Comparison of ENCODE assay signal across 10 cellular contexts in the genomic region with DNA sequence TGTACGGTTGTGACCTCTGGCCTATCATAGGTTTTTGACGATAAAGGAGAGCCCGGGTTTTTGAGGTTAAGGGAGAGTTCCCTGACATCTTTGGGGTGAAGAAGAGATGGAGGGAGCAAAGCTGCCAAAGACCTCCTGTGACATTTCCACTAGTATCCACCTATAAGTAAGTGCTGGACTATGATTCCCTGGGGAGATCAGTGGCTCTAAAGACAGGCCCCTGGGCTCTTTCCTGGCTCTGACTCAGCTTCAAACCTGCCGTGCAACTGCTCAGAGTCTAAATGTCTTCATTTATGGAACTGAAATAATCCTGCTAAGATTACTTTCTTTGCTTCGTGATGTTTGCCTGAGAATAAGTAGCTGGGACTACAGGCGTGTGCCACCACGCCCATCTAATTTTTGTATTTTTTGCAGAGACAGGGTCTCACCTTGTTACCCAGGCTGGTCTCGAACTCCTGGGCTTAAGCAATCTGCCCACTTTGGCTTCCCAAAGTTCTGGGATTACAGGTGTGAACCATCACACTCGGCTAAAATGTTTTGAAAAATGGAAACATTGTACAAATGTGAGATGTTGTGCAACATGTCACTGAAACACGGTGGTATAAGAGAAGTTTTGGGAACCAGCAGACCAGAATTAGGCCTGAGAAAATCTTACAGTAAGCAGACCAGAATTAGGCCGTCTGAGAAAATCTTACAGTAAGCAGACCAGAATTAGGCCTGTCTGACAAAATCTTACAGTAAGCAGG. TPM values are rescaled to one million over a fixed set of nuclear protein-coding genes. Genes with fewer than 3 reads are reported as not detected.
DNase-seq lines count a peak whose midpoint lies in the region; ATAC-seq and TF ChIP-seq lines count a peak whose summit lies in the region.
"Had no signal": no experiment of that assay in that cellular context is flagged by ENCODE, and none has a peak within 500 bp of the region (broad histone marks: within the 10 kb centered on the region; RNA-seq: fewer than 3 reads in every experiment).

No MANE protein-coding gene starts in this region.

- no peaks in the 10 kb centered on the region for H3K9me3 ChIP-seq in HUES6 (ENCODE audit: control insufficient read depth, insufficient read depth, low read depth, low read length)
- H3K9me3 ChIP-seq: gastrocnemius medialis had no signal

- H3K9me3 Mint-ChIP-seq in Calu3 (ENCODE audit: low read depth, unreplicated experiment) (no peaks in the 10 kb centered on the region), brain (peaks cover 0 to 4% (median 0%) of the 10 kb centered on the region in 5 experiments), natural killer cell (no peaks in the 10 kb centered on the region)

- no peaks in the 10 kb centered on the region for H3K36me3 ChIP-seq in HUES6 (ENCODE audit: control insufficient read depth, insufficient read depth, low read length)
- H3K36me3 ChIP-seq: gastrocnemius medialis had no signal

- TF ChIP-seq CTCF in Calu3 (IDR thresholded peaks at IDR 0.05; ENCODE audit: unreplicated experiment) (no peak), brain (conservative IDR thresholded peaks at IDR 0.05) (no peak), natural killer cell (IDR thresholded peaks at IDR 0.05) (no peak)

- no peak overlapping the region for H3K9ac ChIP-seq in HUES6 (ENCODE audit: low read length)

- BruUV-seq in Calu3 (replicated peaks; lab: Mats Ljungman, UMichigan), result no TSS peak

- peaks cover 20% of the 10 kb centered on the region for H3K27me3 ChIP-seq in HUES6 (ENCODE audit: control insufficient read depth, insufficient read depth, low read length)

- H3K36me3 Mint-ChIP-seq in Calu3 (ENCODE audit: insufficient read depth, unreplicated experiment), result peaks cover 33% of the 10 kb centered on the region
- H3K36me3 Mint-ChIP-seq in brain, result no peaks in the 10 kb centered on the region
- H3K36me3 Mint-ChIP-seq in natural killer cell, result no peaks in the 10 kb centered on the region

- H3K27ac Mint-ChIP-seq in Calu3 (ENCODE audit: unreplicated experiment) (peak overlapping the region; percentile 95), brain (peak overlapping the region in 3 of 5 experiments; percentile 37 to 86 (median 59)), natural killer cell (peak overlapping the region; percentile 92)

- intact Hi-C loops in Calu3 (cut with micrococcal nuclease; ENCODE audit: unreplicated experiment) (loop anchor here (5.0 kb wide), 1 partner anchor 53 kb away; no protein-coding TSS in a partner anchor), natural killer cell (cut with micrococcal nuclease) (loop anchor here (2.0 kb wide), 1 partner anchor 30 kb away; no protein-coding TSS in a partner anchor)

- CTCF ChIA-PET in Calu3 (lab: Charles Lee), result no interaction called here

- peaks cover 23% of the 10 kb centered on the region for H3K4me1 ChIP-seq in HUES6 (ENCODE audit: control insufficient read depth, insufficient read depth, low read length)
- H3K4me1 ChIP-seq: gastrocnemius medialis had no signal

- H3K4me3 ChIP-seq in HUES6 (ENCODE audit: low read depth, low read length), result peak overlapping the region; percentile 73

- H3K27me3 Mint-ChIP-seq in Calu3 (ENCODE audit: unreplicated experiment) (no peaks in the 10 kb centered on the region), brain (peaks cover 6% of the 10 kb centered on the region), natural killer cell (ENCODE audit: low read depth in 2 of 2) (no peaks in the 10 kb centered on the region)

- no peak for ATAC-seq in natural killer cell

- H3K27ac ChIP-seq in HUES6 (ENCODE audit: low read depth, low read length), result no peak overlapping the region; the same call in 1 of the 2 replicates

- DNase-seq in Calu3 (no peak), natural killer cell (no peak), NCI-H510A (lab: John Stamatoyannopoulos, UW) (no peak), SHP77 (lab: John Stamatoyannopoulos, UW) (no peak), anterior cingulate cortex (lab: John Stamatoyannopoulos, UW) (no peak), cerebellar nuclear complex (lab: John Stamatoyannopoulos, UW) (no peak)
- DNase-seq: activated gamma-delta T cell had no signal

- H3K4me1 Mint-ChIP-seq in Calu3 (ENCODE audit: low read depth, unreplicated experiment) (peaks cover 36% of the 10 kb centered on the region), brain (peaks cover 33% of the 10 kb centered on the region), natural killer cell (peaks cover 26 to 31% of the 10 kb centered on the region in 2 donors)

- peak overlapping the region; percentile 100 for H3K4me3 Mint-ChIP-seq in Calu3 (ENCODE audit: low read depth, unreplicated experiment)
- H3K4me3 Mint-ChIP-seq in brain, result peak overlapping the region; percentile 32 to 88 (median 83)
- H3K4me3 Mint-ChIP-seq in natural killer cell, result peak overlapping the region; percentile 90

RNA-seq across cellular contexts. Expression of a gene that starts 1.2 kb away (rescaled TPM):
- 16.1 and 16.3 TPM in 2 replicates for total RNA-seq in Calu3 (2022)
- 63.5 TPM for polyA plus RNA-seq in brain (ENCODE audit: insufficient read depth, low read depth, low replicate concordance)
- total RNA-seq in natural killer cell, result 1 to 10 TPM; 2.4 to 5.0 (median 4.6) TPM

RNA-seq across cellular contexts. Expression of a gene that starts 59.4 kb away (rescaled TPM):
- 18.1 and 25.6 TPM in 2 replicates for total RNA-seq in Calu3 (2022)
- polyA plus RNA-seq in brain (ENCODE audit: insufficient read depth, low read depth, low replicate concordance), result 36.0 TPM
- total RNA-seq in natural killer cell, result 10 to 100 TPM; 10.7 to 20.9 (median 13.7) TPM
